ENCODE assay signal across 15 cellular contexts in the genomic region with DNA sequence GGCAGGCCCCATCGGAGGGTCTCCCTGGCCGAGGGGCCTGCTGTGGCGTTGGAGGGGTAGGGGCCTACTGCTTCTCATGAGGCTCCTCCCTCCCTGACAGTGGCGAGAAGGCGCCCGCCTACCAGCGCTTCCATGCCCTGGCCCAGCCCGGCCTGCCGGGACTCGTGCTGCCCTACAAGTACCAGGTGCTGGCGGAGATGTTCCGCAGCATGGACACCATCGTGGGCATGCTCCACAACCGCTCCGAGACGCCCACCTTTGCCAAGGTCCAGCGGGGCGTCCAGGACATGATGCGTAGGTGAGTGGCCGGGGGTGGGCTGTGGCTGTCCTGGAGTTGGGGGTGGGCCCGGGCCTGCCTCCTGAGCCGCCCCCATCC. TPM values are rescaled to one million over a fixed set of nuclear protein-coding genes. Genes with fewer than 3 reads are reported as not detected.
DNase-seq lines count a peak whose midpoint lies in the region; TF ChIP-seq lines count a peak whose summit lies in the region.
"Had no signal": no experiment of that assay in that cellular context is flagged by ENCODE, and none has a peak within 500 bp of the region (broad histone marks: within the 10 kb centered on the region; RNA-seq: fewer than 3 reads in every experiment).

No MANE protein-coding gene starts in this region.

- no peak overlapping the region for H4K8ac ChIP-seq in H9 (replicated peaks; ENCODE audit: insufficient read length, low read depth, low read length)

- TF ChIP-seq CTCF in H9 (conservative IDR thresholded peaks at IDR 0.05) (no peak), SK-N-SH (IDR thresholded peaks at IDR 0.05) (no peak), fibroblast of mammary gland (conservative IDR thresholded peaks at IDR 0.05; ENCODE audit: control insufficient read depth, insufficient read depth, low read depth, low read length) (no peak)

- H3K23me2 ChIP-seq in H9 (ENCODE audit: insufficient read length, low read depth, low read length, poor library complexity, severe bottlenecking) = peaks cover 14% of the 10 kb centered on the region

- no peak overlapping the region for H2BK15ac ChIP-seq in H9 (ENCODE audit: low read depth, low read length)

- H4K20me1 ChIP-seq in BLaER1 treated with 17β-estradiol and CSF1 and Interleukin-3, amounts not matched to agents 10 nM and 100 nM = peaks cover 14 to 63% (median 61%) of the 10 kb centered on the region in 11 experiments; a peak in 21 of 22 replicates
- peaks cover 3% of the 10 kb centered on the region for H4K20me1 ChIP-seq in H9 (ENCODE audit: control insufficient read depth, insufficient read depth, insufficient read length)
- H4K20me1 ChIP-seq in SK-N-SH (ENCODE audit: insufficient read depth) = peaks cover 17% of the 10 kb centered on the region

- no peak overlapping the region for H3K56ac ChIP-seq in H9 (ENCODE audit: insufficient read length, low read depth, low read length)

- no peak overlapping the region for H3K4ac ChIP-seq in H9 (ENCODE audit: low read depth, low read length)

- H3K9me3 Mint-ChIP-seq in H9 = no peaks in the 10 kb centered on the region

- H3K4me2 ChIP-seq in BLaER1 treated with 17β-estradiol and CSF1 and Interleukin-3, amounts not matched to agents 10 nM and 100 nM = peak overlapping the region; percentile 90 to 99 (median 98)
- H3K4me2 ChIP-seq in H9 (ENCODE audit: insufficient read depth, insufficient read length, low read length) (peak overlapping the region; percentile 81), SK-N-SH (peak overlapping the region; percentile 91; the same call in 1 of the 2 replicates)

- H3K14ac ChIP-seq in H9 (ENCODE audit: insufficient read depth, low read length) = no peak overlapping the region

- no peak overlapping the region for H4K91ac ChIP-seq in H9 (ENCODE audit: insufficient read length, low read depth, low read length)

- H3K9me2 ChIP-seq in SK-N-SH = no peaks in the 10 kb centered on the region

- peaks cover 19 to 61% (median 58%) of the 10 kb centered on the region in 11 experiments for H3K36me3 ChIP-seq in BLaER1 treated with 17β-estradiol and CSF1 and Interleukin-3, amounts not matched to agents 10 nM and 100 nM
- H3K36me3 ChIP-seq in SK-N-SH (replicated peaks in 1 of 2; ENCODE audit: control insufficient read depth in 1 of 2, insufficient read depth in 2 of 2, low read length in 1 of 2) = peaks cover 0 to 32% of the 10 kb centered on the region in 2 experiments

- no peak overlapping the region for H2AFZ ChIP-seq in H9 (ENCODE audit: low read length)
- H2AFZ ChIP-seq in SK-N-SH (ENCODE audit: low read depth) = no peak overlapping the region

- H3K9ac ChIP-seq in BLaER1 treated with 17β-estradiol and CSF1 and Interleukin-3, amounts not matched to agents 10 nM and 100 nM = peak overlapping the region; percentile 62 to 95 (median 88); a peak in 19 of 22 replicates
- H3K9ac ChIP-seq in H9 (ENCODE audit: extremely low read depth, insufficient read length, low read length) (no peak overlapping the region), SK-N-SH (no peak overlapping the region; the same call in 1 of the 2 replicates)

- H3K27me3 ChIP-seq in BLaER1 treated with 17β-estradiol and CSF1 and Interleukin-3, amounts not matched to agents 10 nM and 100 nM = no peaks in the 10 kb centered on the region
- H3K27me3 ChIP-seq in H9 (ENCODE audit: insufficient read depth, low read length) (no peaks in the 10 kb centered on the region), SK-N-SH (ENCODE audit: insufficient read depth) (no peaks in the 10 kb centered on the region)
- H3K27me3 ChIP-seq: upper lobe of left lung had no signal

- POLR2A ChIA-PET in SK-N-SH (lab: Yijun Ruan, JAX) = no interaction called here

- no peaks in the 10 kb centered on the region for H3K9me3 ChIP-seq in BLaER1 treated with 17β-estradiol and CSF1 and Interleukin-3, amounts not matched to agents 10 nM and 100 nM (replicated peaks in 1 of 11)
- H3K9me3 ChIP-seq in H9 (ENCODE audit: control insufficient read depth, low read depth, low read length) = no peaks in the 10 kb centered on the region
- H3K9me3 ChIP-seq in SK-N-SH = no peaks in the 10 kb centered on the region
- H3K9me3 ChIP-seq: upper lobe of left lung had no signal

- no peak overlapping the region for H2BK5ac ChIP-seq in H9 (ENCODE audit: insufficient read length, low read length)

- DNase-seq in H9 (no peak), SK-N-SH (no peak), fibroblast of mammary gland (ENCODE audit: low read depth) (no peak), NCI-H128 (lab: John Stamatoyannopoulos, UW; ENCODE audit: unreplicated experiment) (no peak), NCI-H748 treated with DMSO at 0.1 percent for 48 hours (lab: John Stamatoyannopoulos, UW) (no peak), superior temporal gyrus (ENCODE audit: extremely low spot score) (no peak)
- no peak for DNase-seq in stimulated activated naive CD4-positive, alpha-beta T cell (lab: John Stamatoyannopoulos, UW)
- DNase-seq: activated CD4-positive, CD25-positive, alpha-beta regulatory T cell treated with anti-CD3 and anti-CD28 coated beads, Interleukin-2, amount 50 U/mL, for 72 hours; amniotic stem cell; effector memory CD4-positive, alpha-beta T cell; midbrain; NCI-H2107; retina had no signal

- H3K36me3 Mint-ChIP-seq in H9 (ENCODE audit: insufficient read depth in 1 of 3, low read depth in 3 of 3) = peaks cover 17 to 59% (median 53%) of the 10 kb centered on the region in 3 experiments

- no peak overlapping the region for H2BK12ac ChIP-seq in H9 (ENCODE audit: insufficient read length, low read depth, low read length)

- H3K23ac ChIP-seq in H9 (ENCODE audit: insufficient read length, low read depth, low read length) = no peak overlapping the region

- no peak overlapping the region for H4K5ac ChIP-seq in H9 (ENCODE audit: insufficient read length, low read depth, low read length)

- H3K79me1 ChIP-seq in H9 (ENCODE audit: insufficient read depth, low read depth, low read length, poor library complexity, severe bottlenecking) = peaks cover 6% of the 10 kb centered on the region

- peaks cover 2 to 7% of the 10 kb centered on the region in 2 experiments for H3K4me1 Mint-ChIP-seq in H9

- no peak for TF ChIP-seq RAD21 in SK-N-SH (IDR thresholded peaks at IDR 0.05; ENCODE audit: low read length)

- H3K27ac Mint-ChIP-seq in H9 = no peak overlapping the region

- peaks cover 24% of the 10 kb centered on the region for H3F3A ChIP-seq in SK-N-SH (replicated peaks; ENCODE audit: insufficient read depth)

- H3K4me3 ChIP-seq in BLaER1 treated with 17β-estradiol and CSF1 and Interleukin-3, amounts not matched to agents 10 nM and 100 nM = peak overlapping the region in 8 of 10 experiments; percentile 72 to 86 (median 78); a peak in 16 of 20 replicates
- H3K4me3 ChIP-seq in SK-N-SH (ENCODE audit: low read depth in 2 of 2, low read length in 1 of 2) (peak overlapping the region in 1 of 2 experiments; percentile 74; a peak in 1 of 4 replicates), fibroblast of mammary gland (ENCODE audit: control insufficient read depth, low read depth, low read length) (peak overlapping the region; percentile 62)

- no peak overlapping the region for H3T11ph ChIP-seq in H9 (ENCODE audit: low read length)

- no CpG with 5 or more reads among the region's 22 CpGs for WGBS in H9 (ENCODE audit: extremely low coverage, insufficient read length, low lambda C conversion rate)
- WGBS in SK-N-SH (ENCODE audit: low lambda C conversion rate) = 100% methylated on average over 4 of the region's 22 CpGs

- peaks cover 46 to 92% (median 76%) of the 10 kb centered on the region in 10 experiments for H3K4me1 ChIP-seq in BLaER1 treated with 17β-estradiol and CSF1 and Interleukin-3, amounts not matched to agents 10 nM and 100 nM
- H3K4me1 ChIP-seq in H9 (ENCODE audit: insufficient read depth, low read length) (no peaks in the 10 kb centered on the region), SK-N-SH (ENCODE audit: control insufficient read depth in 1 of 2, insufficient read depth in 2 of 2, low read depth in 1 of 2, low read length in 1 of 2) (peaks cover 5 to 25% of the 10 kb centered on the region in 2 experiments; a peak in 2 of 4 replicates)

- H3K4me3 Mint-ChIP-seq in H9 = peak overlapping the region; percentile 60 to 82; a peak in 4 of 5 replicates

- CTCF ChIA-PET in SK-N-SH (lab: Yijun Ruan, JAX) = interaction anchor here (1.8 kb wide), 1 partner anchor 362 kb away, joined by 4 read pairs; no protein-coding TSS in a partner anchor

- H3K18ac ChIP-seq in H9 (ENCODE audit: insufficient read length, low read depth, low read length) = no peak overlapping the region

- H2BK20ac ChIP-seq in H9 (ENCODE audit: low read depth, low read length, poor library complexity, severe bottlenecking) = no peak overlapping the region

- H3K79me2 ChIP-seq in H9 (ENCODE audit: insufficient read depth, low read length) (peaks cover 3% of the 10 kb centered on the region; the same call in 1 of the 2 replicates), SK-N-SH (ENCODE audit: insufficient read depth) (peaks cover 27% of the 10 kb centered on the region)

- no peak overlapping the region for H2BK120ac ChIP-seq in H9 (ENCODE audit: low read depth, low read length, poor library complexity, severe bottlenecking)

- H2AK5ac ChIP-seq in H9 (ENCODE audit: insufficient read length, low read length) = no peak overlapping the region

- H3K27me3 Mint-ChIP-seq in H9 (ENCODE audit: low read depth) = no peaks in the 10 kb centered on the region; the same call in 1 of the 2 replicates

- no peak for TF ChIP-seq EP300 in SK-N-SH (IDR thresholded peaks at IDR 0.05; ENCODE audit: borderline replicate concordance in 1 of 2, low read depth in 1 of 2, low read length in 1 of 2)

- H3K27ac ChIP-seq in BLaER1 treated with 17β-estradiol and CSF1 and Interleukin-3, amounts not matched to agents 10 nM and 100 nM = peak overlapping the region in 7 of 11 experiments; percentile 77 to 94 (median 91); a peak in 14 of 22 replicates
- no peak overlapping the region for H3K27ac ChIP-seq in H9 (ENCODE audit: insufficient read length, low read depth, low read length)
- no peak overlapping the region for H3K27ac ChIP-seq in SK-N-SH (ENCODE audit: low read depth in 2 of 2, low read length in 1 of 2)
- H3K27ac ChIP-seq: upper lobe of left lung had no signal

RNA-seq across cellular contexts. Expression of a gene that starts 1.7 kb away (rescaled TPM):
- total RNA-seq in H9 (2021) = 74.1 and 79.7 TPM in 2 replicates
- 3.1 and 6.1 TPM in 2 replicates for polyA plus RNA-seq in SK-N-SH (2012; rRNA removed)
- 1.5 and 4.3 TPM in 2 replicates for polyA plus RNA-seq in SK-N-SH (2012; cell fraction: cytosol; rRNA removed)
- 8.0 and 8.2 TPM in 2 replicates for polyA plus RNA-seq in SK-N-SH (2012; cell fraction: nucleus; rRNA removed)

RNA-seq across cellular contexts. Expression of a gene that starts 6.4 kb away (rescaled TPM):
- 246 and 254 TPM in 2 replicates for total RNA-seq in H9 (2021)
- 178 and 192 TPM in 2 replicates for polyA plus RNA-seq in SK-N-SH (2012; rRNA removed)
- 87.4 and 115 TPM in 2 replicates for polyA plus RNA-seq in SK-N-SH (2012; cell fraction: cytosol; rRNA removed)
- 186 and 231 TPM in 2 replicates for polyA plus RNA-seq in SK-N-SH (2012; cell fraction: nucleus; rRNA removed)

RNA-seq across cellular contexts. Expression of a gene that starts 20.3 kb away (rescaled TPM):
- 67.8 and 71.1 TPM in 2 replicates for total RNA-seq in H9 (2021)
- 111 and 184 TPM in 2 replicates for polyA plus RNA-seq in SK-N-SH (2012; rRNA removed)
- 45.3 and 86.3 TPM in 2 replicates for polyA plus RNA-seq in SK-N-SH (2012; cell fraction: cytosol; rRNA removed)
- polyA plus RNA-seq in SK-N-SH (2012; cell fraction: nucleus; rRNA removed) = 670 and 1,039 TPM in 2 replicates

RNA-seq across cellular contexts. Expression of a gene that starts 51.4 kb away (rescaled TPM):
- 20.0 and 20.3 TPM in 2 replicates for total RNA-seq in H9 (2021)
- polyA plus RNA-seq in SK-N-SH (2012; rRNA removed) = 13.8 and 16.5 TPM in 2 replicates
- 12.1 and 15.9 TPM in 2 replicates for polyA plus RNA-seq in SK-N-SH (2012; cell fraction: cytosol; rRNA removed)
- 43.5 and 44.1 TPM in 2 replicates for polyA plus RNA-seq in SK-N-SH (2012; cell fraction: nucleus; rRNA removed)

RNA-seq across cellular contexts. Expression of a gene that starts 51.6 kb away (rescaled TPM):
- total RNA-seq in H9 (2021) = 90.3 and 102 TPM in 2 replicates
- 73.9 and 74.4 TPM in 2 replicates for polyA plus RNA-seq in SK-N-SH (2012; rRNA removed)
- 52.1 and 63.3 TPM in 2 replicates for polyA plus RNA-seq in SK-N-SH (2012; cell fraction: cytosol; rRNA removed)
- 68.2 and 74.9 TPM in 2 replicates for polyA plus RNA-seq in SK-N-SH (2012; cell fraction: nucleus; rRNA removed)

Comparison
In these comparisons a context has a peak if more than half of its experiments do, and no peak if none do; other contexts are left out.
1. H3K27ac ChIP-seq: peak in BLaER1 treated with 17β-estradiol and CSF1 and Interleukin-3, amounts not matched to agents 10 nM and 100 nM (7 of 11); none in H9 (single experiment) and SK-N-SH (0 of 2).
2. H3K9ac ChIP-seq: peak in BLaER1 treated with 17β-estradiol and CSF1 and Interleukin-3, amounts not matched to agents 10 nM and 100 nM (11 of 11); none in H9 (single experiment) and SK-N-SH (single experiment).
3. Peak in every context shown above with its lines, with median percentiles within 50 percentile points of each other: H3K4me2 ChIP-seq.